9 cellular contexts compared by ENCODE assay signal in genomic region chr7:134701272-134701671, GRCh38. TPM values are rescaled to one million over a fixed set of nuclear protein-coding genes. Genes with fewer than 3 reads are reported as not detected.
DNase-seq lines count a peak whose midpoint lies in the region; ATAC-seq, FAIRE-seq and TF ChIP-seq lines count a peak whose summit lies in the region.
"Had no signal": no experiment of that assay in that cellular context is flagged by ENCODE, and none has a peak within 500 bp of the region (broad histone marks: within the 10 kb centered on the region; RNA-seq: fewer than 3 reads in every experiment).

No MANE protein-coding gene starts in this region.

- DNase-seq in AG08395 (ENCODE audit: low spot score): peak; percentile 43
- DNase-seq in GM12891 (ENCODE audit: insufficient read length, low spot score): no peak
- peak; percentile 88 for DNase-seq in SK-MEL-5 (ENCODE audit: low read depth, low spot score)
- DNase-seq in germinal center (ENCODE audit: low spot score): peak; percentile 32
- no peak for DNase-seq in activated CD4-positive, CD25-positive, alpha-beta regulatory T cell treated with anti-CD3 and anti-CD28 coated beads, Interleukin-2, amount 50 U/mL, for 72 hours
- DNase-seq: naive B cell had no signal

- no peak for TF ChIP-seq POLR2A in GM12891 (IDR thresholded peaks at IDR 0.05; ENCODE audit: low read depth, low read length)

- ATAC-seq in HG03442 (IDR thresholded peaks at IDR 0.05; ENCODE audit: unreplicated experiment) (no peak), GM21367 (IDR thresholded peaks at IDR 0.05; ENCODE audit: unreplicated experiment) (no peak), HG03469 (IDR thresholded peaks at IDR 0.05; ENCODE audit: unreplicated experiment) (no peak)

- peak; percentile 51 for FAIRE-seq in GM12891 (lab: Jason Lieb, UNC)

- in situ Hi-C loops in SK-MEL-5 (cut with HindIII; ENCODE audit: low pct_unique_long_range_greater_than_20kb, low sequenced_read_pairs): no loop called here

TF ChIP-seq in GM12891, 5 proteins besides CTCF, POLR2A, EP300 and RAD21:
- TF ChIP-seq TAF1 (IDR thresholded peaks at IDR 0.05; ENCODE audit: low read depth, low read length) (no peak), PAX5 (IDR thresholded peaks at IDR 0.05; ENCODE audit: insufficient read depth, low read length, severe bottlenecking) (no peak)

RNA-seq across cellular contexts. Expression of gene BPGM, which starts 54.6 kb away (rescaled TPM):
- 10.0 TPM for polyA plus RNA-seq in GM12891 (2012; ENCODE audit: low read depth, missing spikeins)
- total RNA-seq in SK-MEL-5 (2014; rRNA removed; shearing (Covaris generic)): 21.8 and 22.6 TPM in 2 replicates
- polyA plus RNA-seq in SK-MEL-5 (2015; cell fraction: cytosol; rRNA removed): 22.1 and 22.6 TPM in 2 replicates
- 5.5 and 6.9 TPM in 2 replicates for polyA plus RNA-seq in SK-MEL-5 (2015; cell fraction: nucleus; rRNA removed)

Comparison
In these comparisons a context has a peak if more than half of its experiments do, and no peak if none do; other contexts are left out.
1. DNase-seq: peak in AG08395 (single experiment), SK-MEL-5 (single experiment) and germinal center (single experiment); none in GM12891 (single experiment) and activated CD4-positive, CD25-positive, alpha-beta regulatory T cell treated with anti-CD3 and anti-CD28 coated beads, Interleukin-2, amount 50 U/mL, for 72 hours (single experiment).